8 cellular contexts compared by ENCODE assay signal in genomic region chr2:69916151-69916550, GRCh38. TPM values are rescaled to one million over a fixed set of nuclear protein-coding genes. Genes with fewer than 3 reads are reported as not detected.
DNase-seq lines count a peak whose midpoint lies in the region; ATAC-seq and TF ChIP-seq lines count a peak whose summit lies in the region.

No MANE protein-coding gene starts in this region.

- H2BK120ac ChIP-seq in mesenchymal stem cell (ENCODE audit: low read depth, low read length), result no peak overlapping the region

- H2AFZ ChIP-seq in mesenchymal stem cell (ENCODE audit: low read depth, low read length), result no peak overlapping the region

- no peak overlapping the region for H4K91ac ChIP-seq in mesenchymal stem cell (ENCODE audit: low read length)

- peak overlapping the region; percentile 91 for H3K4me3 ChIP-seq in cardiac muscle cell
- H3K4me3 ChIP-seq in astrocyte of the cerebellum (ENCODE audit: low read depth, low read length), result peak overlapping the region; percentile 78
- peak overlapping the region in 1 of 2 experiments; percentile 79 for H3K4me3 ChIP-seq in mesenchymal stem cell (ENCODE audit: insufficient read depth in 1 of 2, low read depth in 1 of 2, low read length in 2 of 2)
- peak overlapping the region; percentile 92 for H3K4me3 ChIP-seq in urinary bladder (ENCODE audit: low read depth, low read length)

- no peak overlapping the region for H2AK5ac ChIP-seq in mesenchymal stem cell (ENCODE audit: low read length, severe bottlenecking)

- H2BK15ac ChIP-seq in mesenchymal stem cell (ENCODE audit: low read depth, poor library complexity, severe bottlenecking), result no peak overlapping the region

- no peak for DNase-seq in cardiac muscle cell (ENCODE audit: low read depth in 1 of 2, low spot score in 1 of 2)
- DNase-seq in left cardiac atrium, result no peak
- DNase-seq in astrocyte of the cerebellum (ENCODE audit: low read depth), result no peak
- DNase-seq in mesenchymal stem cell, result no peak
- no peak for DNase-seq in NCI-H774 (lab: John Stamatoyannopoulos, UW)
- DNase-seq in stimulated activated CD4-positive, alpha-beta T cell treated with anti-CD3 and anti-CD28 coated beads, Interleukin-4, amount 100 ng/mL, for 24 hours, result no peak

- H3K23ac ChIP-seq in mesenchymal stem cell (ENCODE audit: low read length in 2 of 2), result no peak overlapping the region

- H3K27ac ChIP-seq in cardiac muscle cell, result no peak overlapping the region
- H3K27ac ChIP-seq in mesenchymal stem cell (ENCODE audit: low read length, poor library complexity, severe bottlenecking), result no peak overlapping the region
- no peak overlapping the region for H3K27ac ChIP-seq in urinary bladder (ENCODE audit: low read depth)

- H3K4ac ChIP-seq in mesenchymal stem cell (ENCODE audit: low read depth in 1 of 2, low read length in 2 of 2), result no peak overlapping the region

- H3K79me1 ChIP-seq in mesenchymal stem cell (replicated peaks; ENCODE audit: low read length, poor library complexity, severe bottlenecking), result peaks cover 5% of the 10 kb centered on the region

- peak overlapping the region; percentile 83 for H3K9ac ChIP-seq in mesenchymal stem cell (ENCODE audit: low read length)

- no peak overlapping the region for H3K18ac ChIP-seq in mesenchymal stem cell (ENCODE audit: low read depth in 1 of 2, low read length in 2 of 2)

- in situ Hi-C loops in astrocyte of the cerebellum (cut with HindIII; ENCODE audit: low sequenced_read_pairs), result loop anchor here (5.0 kb wide), 1 partner anchor 171 kb away; the partner anchor contains the start of gene PCBP1

- peaks cover 3% of the 10 kb centered on the region for H3K36me3 ChIP-seq in cardiac muscle cell
- H3K36me3 ChIP-seq in mesenchymal stem cell (ENCODE audit: control insufficient read depth in 1 of 2, insufficient read depth in 2 of 2, low read depth in 1 of 2, low read length in 2 of 2), result peaks cover 0 to 44% of the 10 kb centered on the region in 2 experiments
- H3K36me3 ChIP-seq in urinary bladder (ENCODE audit: insufficient read depth), result no peaks in the 10 kb centered on the region

- no peak overlapping the region for H4K8ac ChIP-seq in mesenchymal stem cell (ENCODE audit: low read length)

- H3K14ac ChIP-seq in mesenchymal stem cell (ENCODE audit: low read length in 2 of 2), result no peak overlapping the region

- no peak overlapping the region for H2BK12ac ChIP-seq in mesenchymal stem cell (ENCODE audit: low read length in 2 of 2)

- no peak for ATAC-seq in left cardiac atrium
- no peak for ATAC-seq in activated CD4-positive, CD25-positive, alpha-beta regulatory T cell treated with anti-CD3 and anti-CD28 coated beads, Interleukin-2, amount 50 U/mL, for 24 hours

- intact Hi-C loops in left cardiac atrium (cut with DNase I), result loop anchor here in 1 of 2 donors (5.0 kb wide), 1 partner anchor 166 kb away; no protein-coding TSS in a partner anchor

- no peaks in the 10 kb centered on the region for H3K27me3 ChIP-seq in cardiac muscle cell
- no peaks in the 10 kb centered on the region for H3K27me3 ChIP-seq in mesenchymal stem cell (ENCODE audit: control insufficient read depth in 1 of 2, insufficient read depth in 1 of 2, low read length in 2 of 2)

- no peak overlapping the region for H3K4me2 ChIP-seq in mesenchymal stem cell (ENCODE audit: low read length, poor library complexity, severe bottlenecking)

- H3K9me3 ChIP-seq in cardiac muscle cell (ENCODE audit: low read depth), result no peaks in the 10 kb centered on the region
- no peaks in the 10 kb centered on the region for H3K9me3 ChIP-seq in mesenchymal stem cell (ENCODE audit: control insufficient read depth, low read length)

- no peak overlapping the region for H2BK5ac ChIP-seq in mesenchymal stem cell (ENCODE audit: low read depth, low read length, poor library complexity, severe bottlenecking)

- no CpG with 5 or more reads among the region's 2 CpGs for WGBS in mesenchymal stem cell
- 34% methylated on average over 2 of the region's 2 CpGs for WGBS in urinary bladder

- peaks cover 5% of the 10 kb centered on the region for H3K4me1 ChIP-seq in cardiac muscle cell (ENCODE audit: low read depth)
- peaks cover 2% of the 10 kb centered on the region for H3K4me1 ChIP-seq in mesenchymal stem cell (ENCODE audit: control insufficient read depth, insufficient read depth, low read depth, low read length)
- H3K4me1 ChIP-seq in urinary bladder (ENCODE audit: insufficient read depth), result no peaks in the 10 kb centered on the region

- no peak for TF ChIP-seq CTCF in cardiac muscle cell (IDR thresholded peaks at IDR 0.05; ENCODE audit: low read depth, low read length)
- TF ChIP-seq CTCF in astrocyte of the cerebellum (IDR thresholded peaks at IDR 0.05; ENCODE audit: low read depth, low read length, missing control alignments), result no peak

RNA-seq across cellular contexts. Expression of gene MXD1, which starts 1.2 kb away (rescaled TPM):
- total RNA-seq in cardiac muscle cell (2.8 and 3.6 TPM in 2 replicates), left cardiac atrium (1 to 10 TPM; 6.2 to 9.6 TPM), urinary bladder (10.2 TPM)
- polyA plus RNA-seq in cardiac muscle cell (6.5 and 10.0 TPM in 2 replicates), urinary bladder (6.5 TPM)
- polyA plus RNA-seq in mesenchymal stem cell (2013, experiment 1 of 2), result 10.3 TPM
- 10.3 TPM for polyA plus RNA-seq in mesenchymal stem cell (2013, experiment 2 of 2)

RNA-seq across cellular contexts. Expression of gene SNRNP27, which starts 22.4 kb away (rescaled TPM):
- total RNA-seq in cardiac muscle cell, result 113 and 128 TPM in 2 replicates
- polyA plus RNA-seq in cardiac muscle cell, result 86.7 and 96.7 TPM in 2 replicates
- total RNA-seq in left cardiac atrium, result 10 to 100 TPM; 44.1 to 60.2 TPM
- 91.2 TPM for polyA plus RNA-seq in mesenchymal stem cell (2013, experiment 1 of 2)
- 89.1 TPM for polyA plus RNA-seq in mesenchymal stem cell (2013, experiment 2 of 2)
- 39.6 TPM for total RNA-seq in urinary bladder
- polyA plus RNA-seq in urinary bladder, result 49.4 TPM

RNA-seq across cellular contexts. Expression of gene ASPRV1, which starts 45.3 kb away (rescaled TPM):
- total RNA-seq in cardiac muscle cell (3.8 TPM in 2 replicates), left cardiac atrium (1 to 10 TPM; 1.2 to 1.3 TPM), urinary bladder (2.9 TPM)
- polyA plus RNA-seq in cardiac muscle cell (1.6 and 4.2 TPM in 2 replicates), urinary bladder (1.9 TPM)
- 0.08 TPM for polyA plus RNA-seq in mesenchymal stem cell (2013, experiment 1 of 2)
- 0.15 TPM for polyA plus RNA-seq in mesenchymal stem cell (2013, experiment 2 of 2)
